In the genomic region with DNA sequence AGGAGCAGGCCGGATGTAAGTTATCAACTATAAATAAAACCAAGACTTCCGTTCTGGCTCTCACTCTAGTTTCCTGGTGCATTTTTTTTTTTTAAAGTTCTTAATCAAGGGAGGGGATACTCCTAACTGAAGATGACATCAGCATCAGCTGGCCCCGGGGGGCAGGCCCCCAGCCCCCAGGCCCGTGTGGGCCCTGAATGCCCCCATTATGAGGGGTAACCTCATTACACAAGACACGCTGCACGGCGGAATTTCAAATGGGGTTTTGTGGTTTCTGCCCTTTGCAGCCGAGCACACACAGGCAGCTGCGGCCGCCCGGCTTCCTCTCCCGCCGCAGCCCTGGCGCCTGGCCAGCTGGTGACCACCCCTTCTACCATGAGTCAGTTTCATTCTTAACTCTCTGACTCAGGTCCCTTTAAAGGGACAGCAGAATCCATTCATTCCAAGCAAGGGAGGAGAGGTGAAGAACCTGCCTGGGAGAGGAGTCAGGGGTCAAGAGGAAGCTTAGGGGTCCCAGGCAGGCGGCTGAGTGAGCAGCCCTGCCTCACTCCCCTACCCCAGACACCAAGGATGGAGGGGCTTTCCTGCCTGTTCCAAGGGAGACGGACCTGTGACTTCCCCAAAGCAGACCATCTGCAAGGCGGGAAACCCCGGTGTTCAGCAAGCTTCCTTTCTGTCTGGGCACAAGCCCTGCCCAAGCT, we compare ENCODE assay signal across 8 cellular contexts. TPM values are rescaled to one million over a fixed set of nuclear protein-coding genes. Genes with fewer than 3 reads are reported as not detected.
DNase-seq lines count a peak whose midpoint lies in the region; ATAC-seq and TF ChIP-seq lines count a peak whose summit lies in the region.

No MANE protein-coding gene starts in this region.

- TF ChIP-seq CTCF in epithelial cell of esophagus (IDR thresholded peaks at IDR 0.05; ENCODE audit: insufficient read depth, low read depth, low read length, missing control alignments), result no peak

- ATAC-seq in HG03045 (IDR thresholded peaks at IDR 0.05; ENCODE audit: unreplicated experiment), result peak; percentile 53
- ATAC-seq in activated CD8-positive, alpha-beta memory T cell treated with anti-CD3 and anti-CD28 coated beads, Interleukin-2, amount 10 ng/mL, durations not matched to agents 7 days and 5 days, result peak; percentile 67
- peak; percentile 61 to 66 for ATAC-seq in naive B cell (ENCODE audit: low read depth in 2 of 2)

- H3K27me3 Mint-ChIP-seq in activated CD8-positive, alpha-beta memory T cell treated with anti-CD3 and anti-CD28 coated beads, Interleukin-2, amount 10 ng/mL, durations not matched to agents 7 days and 5 days, result peaks cover 6% of the 10 kb centered on the region
- H3K27me3 Mint-ChIP-seq in naive B cell, result no peaks in the 10 kb centered on the region

- H3K4me1 Mint-ChIP-seq in activated CD8-positive, alpha-beta memory T cell treated with anti-CD3 and anti-CD28 coated beads, Interleukin-2, amount 10 ng/mL, durations not matched to agents 7 days and 5 days, result peaks cover 59% of the 10 kb centered on the region
- peaks cover 55 to 92% (median 85%) of the 10 kb centered on the region in 3 donors for H3K4me1 Mint-ChIP-seq in naive B cell

- DNase-seq in DMS53 (lab: John Stamatoyannopoulos, UW) (peak; percentile 52), DMS53 treated with DMSO at 0.1 percent for 48 hours (lab: John Stamatoyannopoulos, UW; ENCODE audit: unreplicated experiment) (no peak), NOMO-1 treated with DMSO at 0.1 percent for 48 hours (lab: John Stamatoyannopoulos, UW; ENCODE audit: unreplicated experiment) (peak; percentile 100), epithelial cell of esophagus (ENCODE audit: low read depth) (peak; percentile 96), naive B cell (peak; percentile 80)
- peak; percentile 93 for DNase-seq in activated CD8-positive, alpha-beta memory T cell treated with anti-CD3 and anti-CD28 coated beads, Interleukin-2, amount 10 ng/mL, durations not matched to agents 7 days and 5 days
- peak; percentile 55 to 80 for DNase-seq in stimulated activated CD8-positive, alpha-beta memory T cell treated with anti-CD3 and anti-CD28 coated beads, Interleukin-7, amount 100 ng/mL, for 4 hours (ENCODE audit: low read depth in 2 of 2)

- CTCF ChIA-PET in activated CD8-positive, alpha-beta memory T cell treated with anti-CD3 and anti-CD28 coated beads, Interleukin-2, amount 10 ng/mL, durations not matched to agents 7 days and 5 days (lab: Charles Lee), result interaction anchor here (1.0 to 4.5 kb wide), 4 partner anchors 14 to 377 kb away, joined by 3 to 24 read pairs (median 3); partner anchors contain the start of gene LTO1

- H3K27ac Mint-ChIP-seq in activated CD8-positive, alpha-beta memory T cell treated with anti-CD3 and anti-CD28 coated beads, Interleukin-2, amount 10 ng/mL, durations not matched to agents 7 days and 5 days, result peak overlapping the region; percentile 96
- peak overlapping the region; percentile 96 to 100 (median 99) for H3K27ac Mint-ChIP-seq in naive B cell

- no peak overlapping the region for H3K4me3 ChIP-seq in epithelial cell of esophagus (ENCODE audit: low read length)

- H3K9me3 Mint-ChIP-seq in activated CD8-positive, alpha-beta memory T cell treated with anti-CD3 and anti-CD28 coated beads, Interleukin-2, amount 10 ng/mL, durations not matched to agents 7 days and 5 days (ENCODE audit: low read depth), result no peaks in the 10 kb centered on the region
- H3K9me3 Mint-ChIP-seq in naive B cell, result peaks cover 0 to 4% (median 0%) of the 10 kb centered on the region in 7 donors

- peaks cover 2% of the 10 kb centered on the region for H3K36me3 Mint-ChIP-seq in activated CD8-positive, alpha-beta memory T cell treated with anti-CD3 and anti-CD28 coated beads, Interleukin-2, amount 10 ng/mL, durations not matched to agents 7 days and 5 days
- H3K36me3 Mint-ChIP-seq in naive B cell, result no peaks in the 10 kb centered on the region

- H3K4me3 Mint-ChIP-seq in activated CD8-positive, alpha-beta memory T cell treated with anti-CD3 and anti-CD28 coated beads, Interleukin-2, amount 10 ng/mL, durations not matched to agents 7 days and 5 days, result peak overlapping the region; percentile 67
- peak overlapping the region; percentile 34 to 96 (median 84) for H3K4me3 Mint-ChIP-seq in naive B cell

RNA-seq across cellular contexts. Expression of gene MYEOV, which starts 3.4 kb away (rescaled TPM):
- total RNA-seq in activated CD8-positive, alpha-beta memory T cell treated with anti-CD3 and anti-CD28 coated beads, Interleukin-2, amount 10 ng/mL, durations not matched to agents 7 days and 5 days, result not detected
- polyA plus RNA-seq in naive B cell (ENCODE audit: low read depth in 6 of 6), result under 1 TPM in 1 of 6 donors, not detected in 5; 0.25 TPM
